Comparison of ENCODE assay signal across 1 cellular context in genomic region chr20:41618807-41619294, GRCh38.
TF ChIP-seq lines count a peak whose summit lies in the region.

No MANE protein-coding gene starts in this region.

TF ChIP-seq in HepG2, 621 proteins besides CTCF, POLR2A, EP300 and RAD21 (continued from another document and continues in another):
- TF ChIP-seq, protein P1, sequence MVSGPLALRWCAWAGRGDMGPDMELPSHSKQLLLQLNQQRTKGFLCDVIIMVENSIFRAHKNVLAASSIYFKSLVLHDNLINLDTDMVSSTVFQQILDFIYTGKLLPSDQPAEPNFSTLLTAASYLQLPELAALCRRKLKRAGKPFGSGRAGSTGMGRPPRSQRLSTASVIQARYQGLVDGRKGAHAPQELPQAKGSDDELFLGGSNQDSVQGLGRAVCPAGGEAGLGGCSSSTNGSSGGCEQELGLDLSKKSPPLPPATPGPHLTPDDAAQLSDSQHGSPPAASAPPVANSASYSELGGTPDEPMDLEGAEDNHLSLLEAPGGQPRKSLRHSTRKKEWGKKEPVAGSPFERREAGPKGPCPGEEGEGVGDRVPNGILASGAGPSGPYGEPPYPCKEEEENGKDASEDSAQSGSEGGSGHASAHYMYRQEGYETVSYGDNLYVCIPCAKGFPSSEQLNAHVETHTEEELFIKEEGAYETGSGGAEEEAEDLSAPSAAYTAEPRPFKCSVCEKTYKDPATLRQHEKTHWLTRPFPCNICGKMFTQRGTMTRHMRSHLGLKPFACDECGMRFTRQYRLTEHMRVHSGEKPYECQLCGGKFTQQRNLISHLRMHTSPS (CRISPR knock-in tag; IDR thresholded peaks at IDR 0.05; ENCODE audit: low read depth), result peak; percentile 14; the same call in 1 of the 2 replicates
- TF ChIP-seq ZNF773 (CRISPR knock-in tag; IDR thresholded peaks at IDR 0.05; ENCODE audit: borderline replicate concordance) (0 out of 2 replicates have a peak, but pooled peaks have one; percentile 72), THAP7 (CRISPR knock-in tag; IDR thresholded peaks at IDR 0.05) (0 out of 2 replicates have a peak, but pooled peaks have one; percentile 18), HNF1A (IDR thresholded peaks at IDR 0.05; ENCODE audit: low read depth) (no peak), HNF1A (CRISPR knock-in tag; IDR thresholded peaks at IDR 0.05; ENCODE audit: borderline replicate concordance) (0 out of 2 replicates have a peak, but pooled peaks have one; percentile 20), ZNF333 (CRISPR knock-in tag; IDR thresholded peaks at IDR 0.05; ENCODE audit: borderline replicate concordance) (peak; percentile 86), HOXD1 (CRISPR knock-in tag; IDR thresholded peaks at IDR 0.05) (peak; percentile 38; the same call in 1 of the 2 replicates), HDAC2 (CRISPR knock-in tag; IDR thresholded peaks at IDR 0.05) (peak; percentile 23; the same call in 1 of the 2 replicates), ZMYM2 (CRISPR knock-in tag; IDR thresholded peaks at IDR 0.05) (no peak), ZNF20 (CRISPR knock-in tag; IDR thresholded peaks at IDR 0.05) (0 out of 2 replicates have a peak, but pooled peaks have one; percentile 40), ARID4A (CRISPR knock-in tag; IDR thresholded peaks at IDR 0.05; ENCODE audit: borderline replicate concordance) (peak; percentile 65; the same call in 1 of the 2 replicates), ZNF782 (CRISPR knock-in tag; IDR thresholded peaks at IDR 0.05; ENCODE audit: borderline replicate concordance) (0 out of 2 replicates have a peak, but pooled peaks have one; percentile 40), MXD1 (CRISPR knock-in tag; IDR thresholded peaks at IDR 0.05) (peak; percentile 59; the same call in 1 of the 2 replicates), HOXA5 (CRISPR knock-in tag; IDR thresholded peaks at IDR 0.05) (no peak), POGZ (CRISPR knock-in tag; IDR thresholded peaks at IDR 0.05) (peak; percentile 7; the same call in 1 of the 2 replicates), SALL1 (CRISPR knock-in tag; IDR thresholded peaks at IDR 0.05) (peak; percentile 47; the same call in 1 of the 2 replicates), ZBTB44 (CRISPR knock-in tag; IDR thresholded peaks at IDR 0.05) (0 out of 2 replicates have a peak, but pooled peaks have one; percentile 63), FOXO1 (CRISPR knock-in tag; IDR thresholded peaks at IDR 0.05) (0 out of 2 replicates have a peak, but pooled peaks have one; percentile 17), ZMAT3 (CRISPR knock-in tag; conservative IDR thresholded peaks at IDR 0.05) (peak; percentile 62; the same call in 1 of the 2 replicates), BRCA1 (CRISPR knock-in tag; IDR thresholded peaks at IDR 0.05) (peak; percentile 71; the same call in 1 of the 2 replicates), ZNF263 (CRISPR knock-in tag; IDR thresholded peaks at IDR 0.05) (0 out of 2 replicates have a peak, but pooled peaks have one; percentile 18), ZNF232 (CRISPR knock-in tag; IDR thresholded peaks at IDR 0.05; ENCODE audit: borderline replicate concordance) (peak; percentile 52; the same call in 1 of the 2 replicates), SMC3 (IDR thresholded peaks at IDR 0.05; ENCODE audit: low read length) (no peak), ZNF709 (CRISPR knock-in tag; IDR thresholded peaks at IDR 0.05) (peak; percentile 40; the same call in 1 of the 2 replicates), NR1H2 (CRISPR knock-in tag; IDR thresholded peaks at IDR 0.05; ENCODE audit: borderline replicate concordance, low read depth) (0 out of 2 replicates have a peak, but pooled peaks have one; percentile 20), ZNF605 (CRISPR knock-in tag; IDR thresholded peaks at IDR 0.05) (0 out of 2 replicates have a peak, but pooled peaks have one; percentile 16), MEF2D (CRISPR knock-in tag; IDR thresholded peaks at IDR 0.05) (no peak), SIN3A (IDR thresholded peaks at IDR 0.05; ENCODE audit: borderline replicate concordance, low read depth, low read length) (0 out of 2 replicates have a peak, but pooled peaks have one; percentile 41)
- TF ChIP-seq, protein P2, sequence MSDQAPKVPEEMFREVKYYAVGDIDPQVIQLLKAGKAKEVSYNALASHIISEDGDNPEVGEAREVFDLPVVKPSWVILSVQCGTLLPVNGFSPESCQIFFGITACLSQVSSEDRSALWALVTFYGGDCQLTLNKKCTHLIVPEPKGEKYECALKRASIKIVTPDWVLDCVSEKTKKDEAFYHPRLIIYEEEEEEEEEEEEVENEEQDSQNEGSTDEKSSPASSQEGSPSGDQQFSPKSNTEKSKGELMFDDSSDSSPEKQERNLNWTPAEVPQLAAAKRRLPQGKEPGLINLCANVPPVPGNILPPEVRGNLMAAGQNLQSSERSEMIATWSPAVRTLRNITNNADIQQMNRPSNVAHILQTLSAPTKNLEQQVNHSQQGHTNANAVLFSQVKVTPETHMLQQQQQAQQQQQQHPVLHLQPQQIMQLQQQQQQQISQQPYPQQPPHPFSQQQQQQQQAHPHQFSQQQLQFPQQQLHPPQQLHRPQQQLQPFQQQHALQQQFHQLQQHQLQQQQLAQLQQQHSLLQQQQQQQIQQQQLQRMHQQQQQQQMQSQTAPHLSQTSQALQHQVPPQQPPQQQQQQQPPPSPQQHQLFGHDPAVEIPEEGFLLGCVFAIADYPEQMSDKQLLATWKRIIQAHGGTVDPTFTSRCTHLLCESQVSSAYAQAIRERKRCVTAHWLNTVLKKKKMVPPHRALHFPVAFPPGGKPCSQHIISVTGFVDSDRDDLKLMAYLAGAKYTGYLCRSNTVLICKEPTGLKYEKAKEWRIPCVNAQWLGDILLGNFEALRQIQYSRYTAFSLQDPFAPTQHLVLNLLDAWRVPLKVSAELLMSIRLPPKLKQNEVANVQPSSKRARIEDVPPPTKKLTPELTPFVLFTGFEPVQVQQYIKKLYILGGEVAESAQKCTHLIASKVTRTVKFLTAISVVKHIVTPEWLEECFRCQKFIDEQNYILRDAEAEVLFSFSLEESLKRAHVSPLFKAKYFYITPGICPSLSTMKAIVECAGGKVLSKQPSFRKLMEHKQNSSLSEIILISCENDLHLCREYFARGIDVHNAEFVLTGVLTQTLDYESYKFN (CRISPR knock-in tag; conservative IDR thresholded peaks at IDR 0.05), result 0 out of 2 replicates have a peak, but pooled peaks have one; percentile 20
- TF ChIP-seq, protein P3, sequence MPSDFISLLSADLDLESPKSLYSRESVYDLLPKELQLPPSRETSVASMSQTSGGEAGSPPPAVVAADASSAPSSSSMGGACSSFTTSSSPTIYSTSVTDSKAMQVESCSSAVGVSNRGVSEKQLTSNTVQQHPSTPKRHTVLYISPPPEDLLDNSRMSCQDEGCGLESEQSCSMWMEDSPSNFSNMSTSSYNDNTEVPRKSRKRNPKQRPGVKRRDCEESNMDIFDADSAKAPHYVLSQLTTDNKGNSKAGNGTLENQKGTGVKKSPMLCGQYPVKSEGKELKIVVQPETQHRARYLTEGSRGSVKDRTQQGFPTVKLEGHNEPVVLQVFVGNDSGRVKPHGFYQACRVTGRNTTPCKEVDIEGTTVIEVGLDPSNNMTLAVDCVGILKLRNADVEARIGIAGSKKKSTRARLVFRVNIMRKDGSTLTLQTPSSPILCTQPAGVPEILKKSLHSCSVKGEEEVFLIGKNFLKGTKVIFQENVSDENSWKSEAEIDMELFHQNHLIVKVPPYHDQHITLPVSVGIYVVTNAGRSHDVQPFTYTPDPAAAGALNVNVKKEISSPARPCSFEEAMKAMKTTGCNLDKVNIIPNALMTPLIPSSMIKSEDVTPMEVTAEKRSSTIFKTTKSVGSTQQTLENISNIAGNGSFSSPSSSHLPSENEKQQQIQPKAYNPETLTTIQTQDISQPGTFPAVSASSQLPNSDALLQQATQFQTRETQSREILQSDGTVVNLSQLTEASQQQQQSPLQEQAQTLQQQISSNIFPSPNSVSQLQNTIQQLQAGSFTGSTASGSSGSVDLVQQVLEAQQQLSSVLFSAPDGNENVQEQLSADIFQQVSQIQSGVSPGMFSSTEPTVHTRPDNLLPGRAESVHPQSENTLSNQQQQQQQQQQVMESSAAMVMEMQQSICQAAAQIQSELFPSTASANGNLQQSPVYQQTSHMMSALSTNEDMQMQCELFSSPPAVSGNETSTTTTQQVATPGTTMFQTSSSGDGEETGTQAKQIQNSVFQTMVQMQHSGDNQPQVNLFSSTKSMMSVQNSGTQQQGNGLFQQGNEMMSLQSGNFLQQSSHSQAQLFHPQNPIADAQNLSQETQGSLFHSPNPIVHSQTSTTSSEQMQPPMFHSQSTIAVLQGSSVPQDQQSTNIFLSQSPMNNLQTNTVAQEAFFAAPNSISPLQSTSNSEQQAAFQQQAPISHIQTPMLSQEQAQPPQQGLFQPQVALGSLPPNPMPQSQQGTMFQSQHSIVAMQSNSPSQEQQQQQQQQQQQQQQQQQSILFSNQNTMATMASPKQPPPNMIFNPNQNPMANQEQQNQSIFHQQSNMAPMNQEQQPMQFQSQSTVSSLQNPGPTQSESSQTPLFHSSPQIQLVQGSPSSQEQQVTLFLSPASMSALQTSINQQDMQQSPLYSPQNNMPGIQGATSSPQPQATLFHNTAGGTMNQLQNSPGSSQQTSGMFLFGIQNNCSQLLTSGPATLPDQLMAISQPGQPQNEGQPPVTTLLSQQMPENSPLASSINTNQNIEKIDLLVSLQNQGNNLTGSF (CRISPR knock-in tag; IDR thresholded peaks at IDR 0.05), result 0 out of 2 replicates have a peak, but pooled peaks have one; percentile 39
- TF ChIP-seq, protein P4, sequence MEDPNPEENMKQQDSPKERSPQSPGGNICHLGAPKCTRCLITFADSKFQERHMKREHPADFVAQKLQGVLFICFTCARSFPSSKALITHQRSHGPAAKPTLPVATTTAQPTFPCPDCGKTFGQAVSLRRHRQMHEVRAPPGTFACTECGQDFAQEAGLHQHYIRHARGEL (CRISPR knock-in tag; IDR thresholded peaks at IDR 0.05), result 0 out of 2 replicates have a peak, but pooled peaks have one; percentile 50
